ENCODE assay signal across 8 cellular contexts in genomic region chr6:89146748-89147715, GRCh38. TPM values are rescaled to one million over a fixed set of nuclear protein-coding genes. Genes with fewer than 3 reads are reported as not detected.
DNase-seq lines count a peak whose midpoint lies in the region; ATAC-seq and TF ChIP-seq lines count a peak whose summit lies in the region.

No MANE protein-coding gene starts in this region.

- H3K4me3 ChIP-seq in body of pancreas (peak overlapping the region; percentile 50 to 76), kidney epithelial cell (ENCODE audit: low read depth, low read length) (peak overlapping the region; percentile 79)

- TF ChIP-seq CTCF in body of pancreas (IDR thresholded peaks at IDR 0.05) = no peak
- no peak for TF ChIP-seq CTCF in kidney epithelial cell (IDR thresholded peaks at IDR 0.05; ENCODE audit: insufficient read depth, low read length, poor library complexity, severe bottlenecking)

- intact Hi-C loops in body of pancreas (cut with DNase I) = no loop called here

- H3K27me3 ChIP-seq in body of pancreas = no peaks in the 10 kb centered on the region
- H3K27me3 ChIP-seq in kidney epithelial cell (ENCODE audit: control insufficient read depth, insufficient read depth, low read length) = no peaks in the 10 kb centered on the region

- H3K36me3 ChIP-seq in body of pancreas (replicated peaks in 1 of 2; ENCODE audit: insufficient read depth in 1 of 2, low read depth in 2 of 2) = no peaks in the 10 kb centered on the region
- H3K36me3 ChIP-seq in kidney epithelial cell (ENCODE audit: control insufficient read depth, insufficient read depth, low read length) = no peaks in the 10 kb centered on the region

- no peaks in the 10 kb centered on the region for H3K9me3 ChIP-seq in body of pancreas

- no peak for TF ChIP-seq POLR2A in body of pancreas (IDR thresholded peaks at IDR 0.05)

- ATAC-seq in body of pancreas (peak; percentile 12), HG03159 (IDR thresholded peaks at IDR 0.05; ENCODE audit: unreplicated experiment) (no peak), HG02610 (IDR thresholded peaks at IDR 0.05; ENCODE audit: unreplicated experiment) (no peak)

- peak; percentile 12 for DNase-seq in activated T-cell treated with anti-CD3 and anti-CD28 coated beads for 1 hour (ENCODE audit: low read depth)
- DNase-seq in activated T-cell treated with anti-CD3 and anti-CD28 coated beads, Interleukin-2, amount 50 U/mL, for 48 hours = no peak
- peak; percentile 55 for DNase-seq in NCI-H345 (lab: John Stamatoyannopoulos, UW)
- peak in 2 of 4 donors; percentile 21 to 43 for DNase-seq in body of pancreas
- no peak for DNase-seq in kidney epithelial cell (ENCODE audit: low read depth)
- DNase-seq in substantia nigra (lab: John Stamatoyannopoulos, UW) = peak in 5 of 49 donors; percentile 2 to 49 (median 11)

- peaks cover 20% of the 10 kb centered on the region for H3K4me1 ChIP-seq in body of pancreas

- H3K27ac ChIP-seq in body of pancreas = peak overlapping the region; percentile 82 to 96 (median 92)
- peak overlapping the region; percentile 52 for H3K27ac ChIP-seq in substantia nigra (ENCODE audit: low read depth, low read length, poor library complexity, severe bottlenecking)

- 20 to 24% methylated on average over 22 to 24 of the region's 24 CpGs for WGBS in body of pancreas, 2 donors

RNA-seq across cellular contexts. Expression of gene PM20D2, which starts 1.2 kb away (rescaled TPM):
- total RNA-seq in body of pancreas (10 to 100 TPM; 10.5 to 15.3 TPM), kidney epithelial cell (23.0 and 26.4 TPM in 2 replicates)

RNA-seq across cellular contexts. Expression of gene SRSF12, which starts 29.2 kb away (rescaled TPM):
- total RNA-seq in body of pancreas (under 1 TPM; 0.52 to 0.99 TPM), kidney epithelial cell (8.3 and 10.1 TPM in 2 replicates)

Comparison
In these comparisons a context has a peak if more than half of its experiments do, and no peak if none do; other contexts are left out.
1. DNase-seq: peak in activated T-cell treated with anti-CD3 and anti-CD28 coated beads for 1 hour (single experiment) and NCI-H345 (single experiment); none in activated T-cell treated with anti-CD3 and anti-CD28 coated beads, Interleukin-2, amount 50 U/mL, for 48 hours (0 of 2) and kidney epithelial cell (single experiment).